16 cellular contexts compared by ENCODE assay signal in the genomic region with DNA sequence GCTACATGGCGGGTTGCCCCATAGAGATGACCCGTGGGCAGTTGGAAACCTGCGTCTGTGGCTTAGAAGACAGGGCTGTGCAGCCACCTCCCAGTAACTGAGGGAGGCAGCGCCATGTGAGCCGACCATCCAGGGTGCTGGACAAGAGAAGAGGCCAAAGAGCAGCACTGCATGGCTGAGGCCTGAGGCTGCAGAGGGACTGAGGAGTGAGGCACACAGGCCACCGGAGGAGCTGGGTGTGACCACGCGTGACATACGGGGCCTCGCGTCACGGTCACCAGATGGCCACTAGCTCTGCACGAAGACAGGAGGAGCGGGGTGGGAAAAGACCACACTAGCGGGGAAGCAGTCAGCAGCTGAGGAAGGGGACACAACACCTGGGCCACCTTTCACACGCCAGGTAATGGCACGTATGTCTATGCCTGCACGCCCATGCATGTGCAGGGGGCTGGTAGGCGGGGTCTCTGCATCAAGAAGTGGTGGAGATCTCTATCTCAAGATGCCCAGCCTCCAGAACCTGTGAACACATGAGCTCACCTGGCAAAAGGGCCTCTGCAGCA.
"Had no signal": no experiment of that assay in that cellular context is flagged by ENCODE, and none has a peak within 500 bp of the region (broad histone marks: within the 10 kb centered on the region; RNA-seq: fewer than 3 reads in every experiment).

No MANE protein-coding gene starts in this region.

- H3K4me1 Mint-ChIP-seq: activated CD4-positive, alpha-beta T cell treated with anti-CD3 and anti-CD28 coated beads, Interleukin-2, amount 10 ng/mL, durations not matched to agents 24 days and 14 days had no signal

- H3K4me3 ChIP-seq: cardiac muscle cell, left lung, mucosa of descending colon, pancreas, thyroid gland had no signal

- H3K27me3 ChIP-seq: cardiac muscle cell, left lung, pancreas, thyroid gland had no signal

- H3K9me3 ChIP-seq: left lung, mucosa of descending colon, pancreas, thyroid gland had no signal

- H3K27ac Mint-ChIP-seq: activated CD4-positive, alpha-beta T cell treated with anti-CD3 and anti-CD28 coated beads, Interleukin-2, amount 10 ng/mL, durations not matched to agents 24 days and 14 days; activated CD8-positive, alpha-beta T cell treated with anti-CD3 and anti-CD28 coated beads for 36 hours; activated naive CD8-positive, alpha-beta T cell treated with anti-CD3 and anti-CD28 coated beads, Interleukin-2, amount 10 ng/mL, durations not matched to agents 7 days and 5 days had no signal

- H3K4me1 ChIP-seq: pancreas had no signal

- DNase-seq: activated CD4-positive, alpha-beta T cell treated with anti-CD3 and anti-CD28 coated beads, Interleukin-2, amount 10 ng/mL, durations not matched to agents 24 days and 14 days; activated CD4-positive, CD25-positive, alpha-beta regulatory T cell; activated CD8-positive, alpha-beta T cell treated with anti-CD3 and anti-CD28 coated beads for 36 hours; activated naive CD4-positive, alpha-beta T cell; activated naive CD8-positive, alpha-beta T cell treated with anti-CD3 and anti-CD28 coated beads, Interleukin-2, amount 10 ng/mL, durations not matched to agents 7 days and 5 days; activated T-cell treated with anti-CD3 and anti-CD28 coated beads, Interleukin-2, amount 50 U/mL, for 48 hours; erythroblast; foreskin melanocyte; glutamatergic neuron; mucosa of descending colon; naive B cell; stimulated activated naive CD4-positive, alpha-beta T cell; thyroid gland had no signal

- ATAC-seq: activated CD8-positive, alpha-beta T cell treated with anti-CD3 and anti-CD28 coated beads for 36 hours; left lung; mucosa of descending colon; pancreas had no signal

- H3K27ac ChIP-seq: cardiac muscle cell, left lung, pancreas, thyroid gland had no signal

- H3K4me3 Mint-ChIP-seq: activated CD4-positive, alpha-beta T cell treated with anti-CD3 and anti-CD28 coated beads, Interleukin-2, amount 10 ng/mL, durations not matched to agents 24 days and 14 days; activated CD8-positive, alpha-beta T cell treated with anti-CD3 and anti-CD28 coated beads for 36 hours; activated naive CD8-positive, alpha-beta T cell treated with anti-CD3 and anti-CD28 coated beads, Interleukin-2, amount 10 ng/mL, durations not matched to agents 7 days and 5 days; naive B cell had no signal

- H3K27me3 Mint-ChIP-seq: activated CD4-positive, alpha-beta T cell treated with anti-CD3 and anti-CD28 coated beads, Interleukin-2, amount 10 ng/mL, durations not matched to agents 24 days and 14 days; activated CD8-positive, alpha-beta T cell treated with anti-CD3 and anti-CD28 coated beads for 36 hours; activated naive CD8-positive, alpha-beta T cell treated with anti-CD3 and anti-CD28 coated beads, Interleukin-2, amount 10 ng/mL, durations not matched to agents 7 days and 5 days; naive B cell had no signal

- H3K9me3 Mint-ChIP-seq: activated CD4-positive, alpha-beta T cell treated with anti-CD3 and anti-CD28 coated beads, Interleukin-2, amount 10 ng/mL, durations not matched to agents 24 days and 14 days; activated CD8-positive, alpha-beta T cell treated with anti-CD3 and anti-CD28 coated beads for 36 hours; activated naive CD8-positive, alpha-beta T cell treated with anti-CD3 and anti-CD28 coated beads, Interleukin-2, amount 10 ng/mL, durations not matched to agents 7 days and 5 days had no signal
